1 cellular context compared by ENCODE assay signal in the genomic region with DNA sequence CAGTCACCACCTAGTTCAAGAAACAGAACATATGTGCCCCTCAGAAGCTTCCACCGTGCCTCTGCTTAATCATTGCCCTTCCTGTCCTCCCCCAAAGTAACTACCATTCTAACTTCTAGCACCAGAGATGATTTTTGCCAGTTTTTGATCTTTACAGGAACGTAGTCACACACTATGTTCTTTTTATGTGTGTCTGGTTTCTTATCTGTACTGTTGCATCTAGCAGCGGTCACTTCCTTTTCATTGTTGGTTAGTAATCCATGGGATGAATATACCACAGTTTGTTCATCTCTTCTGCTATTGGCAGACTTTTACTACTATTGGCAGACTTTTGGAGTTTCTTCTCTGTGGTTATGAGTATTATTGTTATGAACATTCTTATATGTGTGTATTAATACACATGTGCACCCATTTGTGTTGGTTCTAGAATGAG.
TF ChIP-seq lines count a peak whose summit lies in the region.

No MANE protein-coding gene starts in this region.

TF ChIP-seq in K562, 482 proteins besides CTCF, POLR2A, EP300 and RAD21:
- TF ChIP-seq BRCA1 (IDR thresholded peaks at IDR 0.05), result no peak
- no peak for TF ChIP-seq BRCA1 (CRISPR knock-in tag; IDR thresholded peaks at IDR 0.05)
- TF ChIP-seq YBX1 (IDR thresholded peaks at IDR 0.05), result no peak
- peak; percentile 41; the same call in 1 of the 2 replicates for TF ChIP-seq HMBOX1 (IDR thresholded peaks at IDR 0.05)
- TF ChIP-seq IFI16 (CRISPR knock-in tag; IDR thresholded peaks at IDR 0.05), result no peak
- no peak for TF ChIP-seq POLR2AphosphoS2 (IDR thresholded peaks at IDR 0.05; ENCODE audit: low read length)
